Comparison of ENCODE assay signal across 11 cellular contexts in the genomic region with DNA sequence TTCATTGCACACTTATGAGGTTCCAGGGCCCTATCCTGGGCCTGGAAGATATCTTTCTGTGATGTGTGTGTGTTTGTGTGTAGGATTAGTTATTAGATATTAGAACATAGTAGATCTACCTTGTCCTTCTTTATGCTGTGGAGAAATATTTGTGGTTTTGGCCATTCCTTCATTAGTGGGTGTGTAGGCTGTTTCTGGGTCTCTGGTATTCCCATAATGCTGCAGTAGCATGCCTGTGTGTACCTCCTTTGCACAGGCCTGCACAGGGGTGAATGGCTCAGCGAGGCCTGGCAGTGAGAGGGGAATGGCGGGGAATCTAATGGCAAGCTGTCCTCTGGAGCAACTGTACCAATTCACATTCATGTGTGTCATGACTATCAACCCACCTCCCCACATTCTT.
A peak's percentile ranks its signal among the peaks of the same experiment; 100 is the strongest.
DNase-seq lines count a peak whose midpoint lies in the region; ATAC-seq and TF ChIP-seq lines count a peak whose summit lies in the region.
"Had no signal": no experiment of that assay in that cellular context is flagged by ENCODE, and none has a peak within 500 bp of the region (broad histone marks: within the 10 kb centered on the region; RNA-seq: fewer than 3 reads in every experiment).

No MANE protein-coding gene starts in this region.

- CTCF ChIA-PET in T-cell (lab: Charles Lee), result no interaction called here

- no peak overlapping the region for H3K4me3 ChIP-seq in choroid plexus epithelial cell (ENCODE audit: low read depth, low read length)
- H3K4me3 ChIP-seq: BLaER1 treated with 17β-estradiol and CSF1 and Interleukin-3, amounts not matched to agents 10 nM and 100 nM had no signal

- ATAC-seq in T-cell (replicated peaks in 1 of 4), result no peak

- TF ChIP-seq CTCF in choroid plexus epithelial cell (conservative IDR thresholded peaks at IDR 0.05; ENCODE audit: low read depth, low read length), result no peak

- H3K4me1 Mint-ChIP-seq in T-cell, result no peaks in the 10 kb centered on the region
- H3K4me1 Mint-ChIP-seq: CD4-positive, CD25-positive, alpha-beta regulatory T cell; IgD-negative memory B cell had no signal

- POLR2A ChIA-PET in T-cell (lab: Charles Lee), result no interaction called here

- no peaks in the 10 kb centered on the region for H3K9me3 Mint-ChIP-seq in T-cell

- peaks cover 10 to 12% of the 10 kb centered on the region in 2 donors for H3K27me3 Mint-ChIP-seq in T-cell

- peak; percentile 12 for DNase-seq in HT-29 (ENCODE audit: low spot score)
- DNase-seq in SW480 (ENCODE audit: low spot score), result peak; percentile 16
- DNase-seq in choroid plexus epithelial cell (ENCODE audit: low read depth), result peak; percentile 37
- no peak for DNase-seq in 8988T
- no peak for DNase-seq in HuH-7 (ENCODE audit: low spot score)
- DNase-seq in T-cell, result no peak
- DNase-seq: CD4-positive, CD25-positive, alpha-beta regulatory T cell; DMS53; HCEC 1CT had no signal

- no peaks in the 10 kb centered on the region for H3K36me3 Mint-ChIP-seq in T-cell
- H3K36me3 Mint-ChIP-seq: CD4-positive, CD25-positive, alpha-beta regulatory T cell; IgD-negative memory B cell had no signal

- no peak overlapping the region for H3K27ac Mint-ChIP-seq in T-cell
- H3K27ac Mint-ChIP-seq: IgD-negative memory B cell had no signal

- H3K4me3 Mint-ChIP-seq in T-cell, result no peak overlapping the region
- H3K4me3 Mint-ChIP-seq: CD4-positive, CD25-positive, alpha-beta regulatory T cell; IgD-negative memory B cell had no signal

Comparison
In these comparisons a context has a peak if more than half of its experiments do, and no peak if none do; other contexts are left out.
1. DNase-seq: peak in HT-29 (single experiment), SW480 (single experiment) and choroid plexus epithelial cell (single experiment); none in 8988T (single experiment), HuH-7 (single experiment) and T-cell (0 of 34).